Comparison of ENCODE assay signal across 1 cellular context in the genomic region with DNA sequence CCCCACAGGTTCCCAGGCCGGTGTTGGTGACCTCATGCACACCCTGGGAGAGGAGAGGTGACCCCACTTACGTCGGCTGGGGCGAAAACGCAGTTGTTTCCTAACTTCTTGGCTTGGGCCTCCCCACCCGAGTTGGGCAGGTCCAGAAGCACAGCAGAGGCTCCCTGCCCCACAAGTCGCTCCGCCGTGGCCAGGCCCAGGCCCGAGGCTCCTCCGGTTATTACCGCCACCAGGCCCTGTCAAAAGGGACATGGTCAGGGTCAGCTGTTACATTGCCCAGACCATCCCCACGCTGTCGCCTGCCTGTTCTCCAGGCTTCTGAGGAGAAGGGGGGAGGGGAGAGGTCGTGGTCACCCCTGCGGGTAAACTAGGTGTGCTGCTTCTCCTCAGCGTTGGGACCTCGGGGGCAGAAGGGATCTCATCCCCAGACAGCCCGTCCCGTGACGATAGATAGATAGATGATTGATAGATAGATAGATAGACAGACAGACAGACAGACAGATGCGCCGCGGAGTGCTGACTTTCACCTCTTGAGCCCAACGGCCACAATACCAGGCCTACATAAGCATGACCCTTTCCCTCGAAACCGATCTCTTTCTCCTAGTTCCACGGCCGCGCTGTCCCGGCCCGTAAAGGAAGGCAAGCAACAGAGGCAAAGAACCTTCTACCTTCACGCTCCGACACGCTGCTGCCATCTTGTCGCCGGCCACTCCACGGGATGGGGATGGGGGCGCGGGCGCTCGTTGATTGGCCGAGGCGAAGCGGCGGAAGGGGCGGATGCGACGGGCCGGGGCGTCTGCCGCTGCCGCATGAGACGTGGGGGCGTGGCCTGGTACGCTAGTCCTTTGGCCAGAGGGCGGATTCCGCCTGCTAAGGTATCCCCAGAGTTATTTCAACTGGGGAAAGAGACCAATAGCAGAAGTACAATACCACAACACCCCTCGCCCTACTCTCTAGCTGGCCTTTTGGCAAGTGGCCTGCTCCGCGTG.
TF ChIP-seq lines count a peak whose summit lies in the region.

Gene HSD17B10, minus strand, starts transcription at position 720 of the 989 bp plus-strand sequence. Its CDS starts 25 bp downstream, at position 695.

TF ChIP-seq in HEK293, 187 proteins besides CTCF, POLR2A, EP300 and RAD21 (continued from another document and continues in another):
- TF ChIP-seq ZNF280D (tag by site-specific recombination; IDR thresholded peaks at IDR 0.05) (no peak), ZNF311 (tag by site-specific recombination; IDR thresholded peaks at IDR 0.05; ENCODE audit: borderline replicate concordance) (no peak), AEBP2 (tag by site-specific recombination; IDR thresholded peaks at IDR 0.05; ENCODE audit: borderline replicate concordance) (no peak), ZNF571 (tag by site-specific recombination; IDR thresholded peaks at IDR 0.05) (no peak), ZSCAN30 (tag by site-specific recombination; IDR thresholded peaks at IDR 0.05) (no peak), ZNF274 (IDR thresholded peaks at IDR 0.05; ENCODE audit: low read length) (no peak), ZNF274 (tag by site-specific recombination; IDR thresholded peaks at IDR 0.05; ENCODE audit: borderline replicate concordance) (no peak), ZNF223 (tag by site-specific recombination; IDR thresholded peaks at IDR 0.05) (no peak), PATZ1 (tag by site-specific recombination; IDR thresholded peaks at IDR 0.05) (peak; percentile 51), ZNF558 (tag by site-specific recombination; IDR thresholded peaks at IDR 0.05) (no peak), ZNF639 (tag by site-specific recombination; IDR thresholded peaks at IDR 0.05) (no peak), ZNF121 (tag by site-specific recombination; IDR thresholded peaks at IDR 0.05) (no peak), ZNF785 (tag by site-specific recombination; IDR thresholded peaks at IDR 0.05) (no peak), ZNF521 (tag by site-specific recombination; IDR thresholded peaks at IDR 0.05) (no peak), ZNF473 (tag by site-specific recombination; IDR thresholded peaks at IDR 0.05) (no peak), ZNF843 (tag by site-specific recombination; IDR thresholded peaks at IDR 0.05) (no peak), ZNF837 (tag by site-specific recombination; IDR thresholded peaks at IDR 0.05) (no peak), ZNF426 (tag by site-specific recombination; IDR thresholded peaks at IDR 0.05) (no peak), ZNF138 (tag by site-specific recombination; IDR thresholded peaks at IDR 0.05; ENCODE audit: borderline replicate concordance) (no peak), ZNF174 (tag by site-specific recombination; IDR thresholded peaks at IDR 0.05) (no peak), ZNF404 (tag by site-specific recombination; IDR thresholded peaks at IDR 0.05) (no peak)
- TF ChIP-seq, protein P1, sequence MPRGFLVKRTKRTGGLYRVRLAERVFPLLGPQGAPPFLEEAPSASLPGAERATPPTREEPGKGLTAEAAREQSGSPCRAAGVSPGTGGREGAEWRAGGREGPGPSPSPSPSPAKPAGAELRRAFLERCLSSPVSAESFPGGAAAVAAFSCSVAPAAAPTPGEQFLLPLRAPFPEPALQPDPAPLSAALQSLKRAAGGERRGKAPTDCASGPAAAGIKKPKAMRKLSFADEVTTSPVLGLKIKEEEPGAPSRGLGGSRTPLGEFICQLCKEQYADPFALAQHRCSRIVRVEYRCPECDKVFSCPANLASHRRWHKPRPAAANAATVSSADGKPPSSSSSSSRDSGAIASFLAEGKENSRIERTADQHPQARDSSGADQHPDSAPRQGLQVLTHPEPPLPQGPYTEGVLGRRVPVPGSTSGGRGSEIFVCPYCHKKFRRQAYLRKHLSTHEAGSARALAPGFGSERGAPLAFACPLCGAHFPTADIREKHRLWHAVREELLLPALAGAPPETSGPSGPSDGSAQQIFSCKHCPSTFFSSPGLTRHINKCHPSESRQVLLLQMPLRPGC (tag by site-specific recombination; IDR thresholded peaks at IDR 0.05) = no peak
- TF ChIP-seq, protein P2, sequence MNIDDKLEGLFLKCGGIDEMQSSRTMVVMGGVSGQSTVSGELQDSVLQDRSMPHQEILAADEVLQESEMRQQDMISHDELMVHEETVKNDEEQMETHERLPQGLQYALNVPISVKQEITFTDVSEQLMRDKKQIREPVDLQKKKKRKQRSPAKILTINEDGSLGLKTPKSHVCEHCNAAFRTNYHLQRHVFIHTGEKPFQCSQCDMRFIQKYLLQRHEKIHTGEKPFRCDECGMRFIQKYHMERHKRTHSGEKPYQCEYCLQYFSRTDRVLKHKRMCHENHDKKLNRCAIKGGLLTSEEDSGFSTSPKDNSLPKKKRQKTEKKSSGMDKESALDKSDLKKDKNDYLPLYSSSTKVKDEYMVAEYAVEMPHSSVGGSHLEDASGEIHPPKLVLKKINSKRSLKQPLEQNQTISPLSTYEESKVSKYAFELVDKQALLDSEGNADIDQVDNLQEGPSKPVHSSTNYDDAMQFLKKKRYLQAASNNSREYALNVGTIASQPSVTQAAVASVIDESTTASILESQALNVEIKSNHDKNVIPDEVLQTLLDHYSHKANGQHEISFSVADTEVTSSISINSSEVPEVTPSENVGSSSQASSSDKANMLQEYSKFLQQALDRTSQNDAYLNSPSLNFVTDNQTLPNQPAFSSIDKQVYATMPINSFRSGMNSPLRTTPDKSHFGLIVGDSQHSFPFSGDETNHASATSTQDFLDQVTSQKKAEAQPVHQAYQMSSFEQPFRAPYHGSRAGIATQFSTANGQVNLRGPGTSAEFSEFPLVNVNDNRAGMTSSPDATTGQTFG (tag by site-specific recombination; IDR thresholded peaks at IDR 0.05; ENCODE audit: borderline replicate concordance) = no peak
- TF ChIP-seq, protein P3, sequence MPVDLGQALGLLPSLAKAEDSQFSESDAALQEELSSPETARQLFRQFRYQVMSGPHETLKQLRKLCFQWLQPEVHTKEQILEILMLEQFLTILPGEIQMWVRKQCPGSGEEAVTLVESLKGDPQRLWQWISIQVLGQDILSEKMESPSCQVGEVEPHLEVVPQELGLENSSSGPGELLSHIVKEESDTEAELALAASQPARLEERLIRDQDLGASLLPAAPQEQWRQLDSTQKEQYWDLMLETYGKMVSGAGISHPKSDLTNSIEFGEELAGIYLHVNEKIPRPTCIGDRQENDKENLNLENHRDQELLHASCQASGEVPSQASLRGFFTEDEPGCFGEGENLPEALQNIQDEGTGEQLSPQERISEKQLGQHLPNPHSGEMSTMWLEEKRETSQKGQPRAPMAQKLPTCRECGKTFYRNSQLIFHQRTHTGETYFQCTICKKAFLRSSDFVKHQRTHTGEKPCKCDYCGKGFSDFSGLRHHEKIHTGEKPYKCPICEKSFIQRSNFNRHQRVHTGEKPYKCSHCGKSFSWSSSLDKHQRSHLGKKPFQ (tag by site-specific recombination; IDR thresholded peaks at IDR 0.05) = no peak
- TF ChIP-seq, protein P4, sequence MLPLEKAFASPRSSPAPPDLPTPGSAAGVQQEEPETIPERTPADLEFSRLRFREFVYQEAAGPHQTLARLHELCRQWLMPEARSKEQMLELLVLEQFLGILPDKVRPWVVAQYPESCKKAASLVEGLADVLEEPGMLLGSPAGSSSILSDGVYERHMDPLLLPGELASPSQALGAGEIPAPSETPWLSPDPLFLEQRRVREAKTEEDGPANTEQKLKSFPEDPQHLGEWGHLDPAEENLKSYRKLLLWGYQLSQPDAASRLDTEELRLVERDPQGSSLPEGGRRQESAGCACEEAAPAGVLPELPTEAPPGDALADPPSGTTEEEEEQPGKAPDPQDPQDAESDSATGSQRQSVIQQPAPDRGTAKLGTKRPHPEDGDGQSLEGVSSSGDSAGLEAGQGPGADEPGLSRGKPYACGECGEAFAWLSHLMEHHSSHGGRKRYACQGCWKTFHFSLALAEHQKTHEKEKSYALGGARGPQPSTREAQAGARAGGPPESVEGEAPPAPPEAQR (tag by site-specific recombination; IDR thresholded peaks at IDR 0.05) = no peak
- TF ChIP-seq, protein P5, sequence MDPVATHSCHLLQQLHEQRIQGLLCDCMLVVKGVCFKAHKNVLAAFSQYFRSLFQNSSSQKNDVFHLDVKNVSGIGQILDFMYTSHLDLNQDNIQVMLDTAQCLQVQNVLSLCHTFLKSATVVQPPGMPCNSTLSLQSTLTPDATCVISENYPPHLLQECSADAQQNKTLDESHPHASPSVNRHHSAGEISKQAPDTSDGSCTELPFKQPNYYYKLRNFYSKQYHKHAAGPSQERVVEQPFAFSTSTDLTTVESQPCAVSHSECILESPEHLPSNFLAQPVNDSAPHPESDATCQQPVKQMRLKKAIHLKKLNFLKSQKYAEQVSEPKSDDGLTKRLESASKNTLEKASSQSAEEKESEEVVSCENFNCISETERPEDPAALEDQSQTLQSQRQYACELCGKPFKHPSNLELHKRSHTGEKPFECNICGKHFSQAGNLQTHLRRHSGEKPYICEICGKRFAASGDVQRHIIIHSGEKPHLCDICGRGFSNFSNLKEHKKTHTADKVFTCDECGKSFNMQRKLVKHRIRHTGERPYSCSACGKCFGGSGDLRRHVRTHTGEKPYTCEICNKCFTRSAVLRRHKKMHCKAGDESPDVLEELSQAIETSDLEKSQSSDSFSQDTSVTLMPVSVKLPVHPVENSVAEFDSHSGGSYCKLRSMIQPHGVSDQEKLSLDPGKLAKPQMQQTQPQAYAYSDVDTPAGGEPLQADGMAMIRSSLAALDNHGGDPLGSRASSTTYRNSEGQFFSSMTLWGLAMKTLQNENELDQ (tag by site-specific recombination; IDR thresholded peaks at IDR 0.05; ENCODE audit: low read depth) = no peak
- TF ChIP-seq, protein P6, sequence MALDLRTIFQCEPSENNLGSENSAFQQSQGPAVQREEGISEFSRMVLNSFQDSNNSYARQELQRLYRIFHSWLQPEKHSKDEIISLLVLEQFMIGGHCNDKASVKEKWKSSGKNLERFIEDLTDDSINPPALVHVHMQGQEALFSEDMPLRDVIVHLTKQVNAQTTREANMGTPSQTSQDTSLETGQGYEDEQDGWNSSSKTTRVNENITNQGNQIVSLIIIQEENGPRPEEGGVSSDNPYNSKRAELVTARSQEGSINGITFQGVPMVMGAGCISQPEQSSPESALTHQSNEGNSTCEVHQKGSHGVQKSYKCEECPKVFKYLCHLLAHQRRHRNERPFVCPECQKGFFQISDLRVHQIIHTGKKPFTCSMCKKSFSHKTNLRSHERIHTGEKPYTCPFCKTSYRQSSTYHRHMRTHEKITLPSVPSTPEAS (tag by site-specific recombination; IDR thresholded peaks at IDR 0.05) = no peak
- TF ChIP-seq, protein P7, sequence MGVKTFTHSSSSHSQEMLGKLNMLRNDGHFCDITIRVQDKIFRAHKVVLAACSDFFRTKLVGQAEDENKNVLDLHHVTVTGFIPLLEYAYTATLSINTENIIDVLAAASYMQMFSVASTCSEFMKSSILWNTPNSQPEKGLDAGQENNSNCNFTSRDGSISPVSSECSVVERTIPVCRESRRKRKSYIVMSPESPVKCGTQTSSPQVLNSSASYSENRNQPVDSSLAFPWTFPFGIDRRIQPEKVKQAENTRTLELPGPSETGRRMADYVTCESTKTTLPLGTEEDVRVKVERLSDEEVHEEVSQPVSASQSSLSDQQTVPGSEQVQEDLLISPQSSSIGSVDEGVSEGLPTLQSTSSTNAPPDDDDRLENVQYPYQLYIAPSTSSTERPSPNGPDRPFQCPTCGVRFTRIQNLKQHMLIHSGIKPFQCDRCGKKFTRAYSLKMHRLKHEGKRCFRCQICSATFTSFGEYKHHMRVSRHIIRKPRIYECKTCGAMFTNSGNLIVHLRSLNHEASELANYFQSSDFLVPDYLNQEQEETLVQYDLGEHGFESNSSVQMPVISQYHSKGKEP (tag by site-specific recombination; IDR thresholded peaks at IDR 0.05) = no peak
